In the genomic region with DNA sequence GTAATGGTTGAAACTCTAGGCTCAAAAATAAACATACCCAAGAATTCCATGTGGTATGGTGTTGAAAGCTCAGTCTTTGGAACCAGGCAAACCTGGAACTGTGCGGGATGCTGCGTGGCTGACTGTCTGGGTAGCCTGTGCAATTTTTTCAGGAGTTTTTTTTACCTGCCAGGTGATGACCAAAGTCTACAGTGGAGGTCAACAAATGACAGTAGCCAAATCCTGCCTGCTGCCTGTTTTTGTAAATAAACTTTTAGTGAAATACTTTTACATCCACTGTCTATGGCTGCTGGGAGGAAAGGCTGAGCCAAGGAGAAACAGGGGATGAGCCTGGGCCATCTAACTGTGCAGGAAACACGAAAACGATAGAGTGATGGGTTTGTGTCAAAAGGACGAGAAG, we compare ENCODE assay signal across 22 cellular contexts.
"Had no signal": no experiment of that assay in that cellular context is flagged by ENCODE, and none has a peak within 500 bp of the region (broad histone marks: within the 10 kb centered on the region; RNA-seq: fewer than 3 reads in every experiment).

No MANE protein-coding gene starts in this region.

- H3K36me3 ChIP-seq: esophagus squamous epithelium, gastrocnemius medialis, heart right ventricle, left ventricle myocardium inferior, lower lobe of right lung had no signal

- H3K4me3 ChIP-seq: coronary artery, dorsolateral prefrontal cortex, esophagus squamous epithelium, gastrocnemius medialis, heart right ventricle, left ventricle myocardium inferior, lower lobe of right lung, mucosa of descending colon had no signal

- H3K4me1 ChIP-seq: gastrocnemius medialis, left ventricle myocardium inferior, lower lobe of right lung had no signal

- H3K27ac ChIP-seq: coronary artery, dorsolateral prefrontal cortex, esophagus squamous epithelium, gastrocnemius medialis, heart right ventricle, left ventricle myocardium inferior, lower lobe of right lung had no signal

- ATAC-seq: gastrocnemius medialis, heart right ventricle, left cardiac atrium, lower lobe of right lung, mucosa of descending colon had no signal

- H3K27me3 ChIP-seq: dorsolateral prefrontal cortex, esophagus squamous epithelium, gastrocnemius medialis, heart right ventricle had no signal

- FAIRE-seq: colon, endothelial cell of umbilical vein, islet of Langerhans, keratinocyte had no signal

- DNase-seq: dermis blood vessel endothelial cell; dorsolateral prefrontal cortex; effector CD4-positive, alpha-beta T cell; effector memory CD4-positive, alpha-beta T cell; esophagus squamous epithelium; foreskin fibroblast; foreskin melanocyte; gastrocnemius medialis; glutamatergic neuron; head of caudate nucleus; heart right ventricle; hippocampal formation; left cardiac atrium; left ventricle myocardium inferior; lower lobe of right lung; mesenchymal stem cell; mucosa of descending colon had no signal

- H3K9me3 ChIP-seq: esophagus squamous epithelium, gastrocnemius medialis, heart right ventricle, left ventricle myocardium inferior, lower lobe of right lung, mucosa of descending colon had no signal
